Comparison of ENCODE assay signal across 27 cellular contexts in genomic region chrX:133419911-133420310, GRCh38.
"Had no signal": no experiment of that assay in that cellular context is flagged by ENCODE, and none has a peak within 500 bp of the region (broad histone marks: within the 10 kb centered on the region; RNA-seq: fewer than 3 reads in every experiment).

No MANE protein-coding gene starts in this region.

- FAIRE-seq: urothelium cell line had no signal

- H3K36me3 ChIP-seq: stomach, suprapubic skin, thoracic aorta, thyroid gland, tibial artery, tibial nerve, transverse colon, upper lobe of left lung, upper lobe of right lung, uterus, vagina had no signal

- H3K27ac ChIP-seq: stomach, suprapubic skin, testis, thoracic aorta, thyroid gland, tibial artery, tibial nerve, transverse colon, upper lobe of left lung, upper lobe of right lung, uterus, vagina had no signal

- ATAC-seq: stimulated activated effector memory CD8-positive, alpha-beta T cell treated with anti-CD3 and anti-CD28 coated beads, Interleukin-12 subunit alpha, Interleukin-12 subunit beta, amount 100 ng/mL, for 72 hours; stimulated activated memory B cell treated with anti-CD40 and anti-IgM and Interleukin-4, amounts not matched to agents 10 μg/mL and 1 μg/mL and 100 μg/mL, for 72 hours; stimulated activated naive B cell treated with anti-CD40 and anti-IgM and Interleukin-4, amounts not matched to agents 10 μg/mL and 1 μg/mL and 100 μg/mL, for 72 hours; stimulated activated naive CD8-positive, alpha-beta T cell treated with anti-CD3 and anti-CD28 coated beads, Interleukin-15, amount 100 ng/mL, for 72 hours; stimulated activated naive CD8-positive, alpha-beta T cell treated with anti-CD3 and anti-CD28 coated beads, Interleukin-15, Interleukin-2, amounts not matched to agents 100 U/mL and 50 U/mL, for 24 hours; upper lobe of right lung had no signal

- H3K9me3 ChIP-seq: stomach, suprapubic skin, testis, thoracic aorta, thyroid gland, tibial artery, tibial nerve, transverse colon, upper lobe of right lung, uterus, vagina had no signal

- DNase-seq: stimulated activated CD4-positive, alpha-beta T cell treated with anti-CD3 and anti-CD28 coated beads, Interleukin-2, amount 100 ng/mL, for 48 hours; stimulated activated CD4-positive, alpha-beta T cell treated with anti-CD3 and anti-CD28 coated beads, Interleukin-4, amount 100 ng/mL, for 1 hour; stimulated activated CD4-positive, alpha-beta T cell treated with anti-CD3 and anti-CD28 coated beads, Interleukin-4, amount 100 ng/mL, for 24 hours; stimulated activated CD4-positive, alpha-beta T cell treated with anti-CD3 and anti-CD28 coated beads, Interleukin-4, amount 100 ng/mL, for 4 hours; stimulated activated CD8-positive, alpha-beta memory T cell treated with anti-CD3 and anti-CD28 coated beads, Interleukin-4, amount 100 ng/mL, for 48 hours; stimulated activated naive B cell treated with anti-CD40 and anti-IgM and Interleukin-4, amounts not matched to agents 10 μg/mL and 1 μg/mL and 100 μg/mL, for 72 hours; stimulated activated naive CD4-positive, alpha-beta T cell; stimulated activated naive CD4-positive, alpha-beta T cell treated with Interleukin-2 at 50 U/mL for 16 hours; stimulated activated naive CD8-positive, alpha-beta T cell treated with anti-CD3 and anti-CD28 coated beads, Interleukin-15, amount 100 ng/mL, for 72 hours; stimulated activated naive CD8-positive, alpha-beta T cell treated with anti-CD3 and anti-CD28 coated beads, Interleukin-15, Interleukin-2, amounts not matched to agents 100 U/mL and 50 U/mL, for 24 hours; stomach; substantia nigra; testis; thyroid gland; tibial artery; transverse colon; trophoblast cell; upper lobe of left lung; upper lobe of right lung; uterus had no signal

- H3K4me1 ChIP-seq: suprapubic skin, testis, thyroid gland, tibial artery, transverse colon, upper lobe of right lung, uterus, vagina had no signal

- H3K4me3 ChIP-seq: stomach, suprapubic skin, testis, thoracic aorta, thyroid gland, tibial artery, tibial nerve, transverse colon, upper lobe of left lung, upper lobe of right lung, uterus, vagina had no signal
